In the genomic region with DNA sequence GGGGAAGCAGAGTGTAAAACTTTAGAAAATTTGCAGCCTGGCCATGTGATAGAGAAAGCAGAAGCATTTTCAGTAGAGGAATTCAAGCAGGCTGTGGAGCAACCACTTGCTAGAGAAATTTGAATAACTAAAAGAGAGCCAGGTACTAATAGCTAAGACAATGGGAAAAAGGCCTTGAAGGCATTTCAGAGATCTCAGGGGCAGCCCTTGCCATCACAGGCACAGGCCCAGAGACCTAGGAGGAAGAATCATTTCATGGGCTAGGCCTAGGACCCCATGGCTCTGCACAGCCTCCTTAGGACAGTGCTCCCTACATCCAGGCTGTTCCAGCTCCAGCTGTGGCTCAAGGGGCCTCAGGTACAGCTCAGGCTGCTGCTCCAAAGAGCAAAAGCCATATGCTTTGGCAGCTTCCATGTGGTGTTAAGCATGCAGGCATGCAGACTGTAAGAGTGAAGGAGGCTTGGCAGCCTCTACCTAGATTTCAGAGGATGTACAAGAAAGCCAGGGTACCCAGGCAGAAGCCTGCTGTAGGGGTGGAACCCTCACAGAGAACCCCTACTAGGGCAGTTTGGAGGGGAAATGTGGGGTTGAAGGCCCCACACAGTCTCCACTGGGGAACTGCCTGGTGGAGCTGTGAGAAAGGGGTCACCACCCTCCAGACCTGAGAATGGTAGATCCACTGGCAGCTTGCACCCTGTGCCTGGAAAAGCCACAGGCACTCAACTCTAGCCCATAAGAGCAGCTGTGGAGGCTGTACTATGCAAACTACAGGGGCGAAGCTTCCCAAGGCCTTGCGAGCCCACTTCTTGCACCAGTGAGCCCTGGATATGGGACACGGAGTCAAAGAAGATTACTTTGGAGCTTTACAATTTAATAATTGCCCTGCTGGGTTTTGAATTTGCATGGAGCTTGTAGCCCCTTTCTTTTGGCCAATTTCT, we compare ENCODE assay signal across 2 cellular contexts.
TF ChIP-seq lines count a peak whose summit lies in the region.

No MANE protein-coding gene starts in this region.

TF ChIP-seq in HepG2, 621 proteins besides CTCF, POLR2A, EP300 and RAD21:
- TF ChIP-seq ZNF138 (CRISPR knock-in tag; IDR thresholded peaks at IDR 0.05; ENCODE audit: low read depth): no peak
- TF ChIP-seq NFE2L2 (IDR thresholded peaks at IDR 0.05; ENCODE audit: low read length): no peak
- TF ChIP-seq ZNF839 (CRISPR knock-in tag; IDR thresholded peaks at IDR 0.05; ENCODE audit: borderline replicate concordance): no peak
- no peak for TF ChIP-seq ZNF616 (CRISPR knock-in tag; IDR thresholded peaks at IDR 0.05; ENCODE audit: low read depth)
- no peak for TF ChIP-seq PLRG1 (conservative IDR thresholded peaks at IDR 0.05)
- TF ChIP-seq ZNF563 (CRISPR knock-in tag; IDR thresholded peaks at IDR 0.05): no peak
- TF ChIP-seq PCBP2 (optimal IDR thresholded peaks at IDR 0.05; ENCODE audit: low read depth, low read length, poor library complexity, severe bottlenecking): no peak
- TF ChIP-seq ZNF296 (CRISPR knock-in tag; conservative IDR thresholded peaks at IDR 0.05): no peak
- TF ChIP-seq NCOA5 (CRISPR knock-in tag; IDR thresholded peaks at IDR 0.05): no peak
- TF ChIP-seq, protein P1, sequence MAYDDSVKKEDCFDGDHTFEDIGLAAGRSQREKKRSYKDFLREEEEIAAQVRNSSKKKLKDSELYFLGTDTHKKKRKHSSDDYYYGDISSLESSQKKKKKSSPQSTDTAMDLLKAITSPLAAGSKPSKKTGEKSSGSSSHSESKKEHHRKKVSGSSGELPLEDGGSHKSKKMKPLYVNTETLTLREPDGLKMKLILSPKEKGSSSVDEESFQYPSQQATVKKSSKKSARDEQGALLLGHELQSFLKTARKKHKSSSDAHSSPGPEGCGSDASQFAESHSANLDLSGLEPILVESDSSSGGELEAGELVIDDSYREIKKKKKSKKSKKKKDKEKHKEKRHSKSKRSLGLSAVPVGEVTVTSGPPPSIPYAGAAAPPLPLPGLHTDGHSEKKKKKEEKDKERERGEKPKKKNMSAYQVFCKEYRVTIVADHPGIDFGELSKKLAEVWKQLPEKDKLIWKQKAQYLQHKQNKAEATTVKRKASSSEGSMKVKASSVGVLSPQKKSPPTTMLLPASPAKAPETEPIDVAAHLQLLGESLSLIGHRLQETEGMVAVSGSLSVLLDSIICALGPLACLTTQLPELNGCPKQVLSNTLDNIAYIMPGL (CRISPR knock-in tag; IDR thresholded peaks at IDR 0.05; ENCODE audit: borderline replicate concordance in 1 of 2, low read depth in 1 of 2): no peak
- TF ChIP-seq FOXA1 (IDR thresholded peaks at IDR 0.05): no peak
- no peak for TF ChIP-seq FOXA1 (CRISPR knock-in tag; IDR thresholded peaks at IDR 0.05)
- TF ChIP-seq ELF4 (CRISPR knock-in tag; IDR thresholded peaks at IDR 0.05; ENCODE audit: borderline replicate concordance): no peak
- TF ChIP-seq, protein P2, sequence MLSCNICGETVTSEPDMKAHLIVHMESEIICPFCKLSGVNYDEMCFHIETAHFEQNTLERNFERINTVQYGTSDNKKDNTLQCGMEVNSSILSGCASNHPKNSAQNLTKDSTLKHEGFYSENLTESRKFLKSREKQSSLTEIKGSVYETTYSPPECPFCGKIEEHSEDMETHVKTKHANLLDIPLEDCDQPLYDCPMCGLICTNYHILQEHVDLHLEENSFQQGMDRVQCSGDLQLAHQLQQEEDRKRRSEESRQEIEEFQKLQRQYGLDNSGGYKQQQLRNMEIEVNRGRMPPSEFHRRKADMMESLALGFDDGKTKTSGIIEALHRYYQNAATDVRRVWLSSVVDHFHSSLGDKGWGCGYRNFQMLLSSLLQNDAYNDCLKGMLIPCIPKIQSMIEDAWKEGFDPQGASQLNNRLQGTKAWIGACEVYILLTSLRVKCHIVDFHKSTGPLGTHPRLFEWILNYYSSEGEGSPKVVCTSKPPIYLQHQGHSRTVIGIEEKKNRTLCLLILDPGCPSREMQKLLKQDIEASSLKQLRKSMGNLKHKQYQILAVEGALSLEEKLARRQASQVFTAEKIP (CRISPR knock-in tag; IDR thresholded peaks at IDR 0.05; ENCODE audit: borderline replicate concordance): no peak
- TF ChIP-seq, protein P3, sequence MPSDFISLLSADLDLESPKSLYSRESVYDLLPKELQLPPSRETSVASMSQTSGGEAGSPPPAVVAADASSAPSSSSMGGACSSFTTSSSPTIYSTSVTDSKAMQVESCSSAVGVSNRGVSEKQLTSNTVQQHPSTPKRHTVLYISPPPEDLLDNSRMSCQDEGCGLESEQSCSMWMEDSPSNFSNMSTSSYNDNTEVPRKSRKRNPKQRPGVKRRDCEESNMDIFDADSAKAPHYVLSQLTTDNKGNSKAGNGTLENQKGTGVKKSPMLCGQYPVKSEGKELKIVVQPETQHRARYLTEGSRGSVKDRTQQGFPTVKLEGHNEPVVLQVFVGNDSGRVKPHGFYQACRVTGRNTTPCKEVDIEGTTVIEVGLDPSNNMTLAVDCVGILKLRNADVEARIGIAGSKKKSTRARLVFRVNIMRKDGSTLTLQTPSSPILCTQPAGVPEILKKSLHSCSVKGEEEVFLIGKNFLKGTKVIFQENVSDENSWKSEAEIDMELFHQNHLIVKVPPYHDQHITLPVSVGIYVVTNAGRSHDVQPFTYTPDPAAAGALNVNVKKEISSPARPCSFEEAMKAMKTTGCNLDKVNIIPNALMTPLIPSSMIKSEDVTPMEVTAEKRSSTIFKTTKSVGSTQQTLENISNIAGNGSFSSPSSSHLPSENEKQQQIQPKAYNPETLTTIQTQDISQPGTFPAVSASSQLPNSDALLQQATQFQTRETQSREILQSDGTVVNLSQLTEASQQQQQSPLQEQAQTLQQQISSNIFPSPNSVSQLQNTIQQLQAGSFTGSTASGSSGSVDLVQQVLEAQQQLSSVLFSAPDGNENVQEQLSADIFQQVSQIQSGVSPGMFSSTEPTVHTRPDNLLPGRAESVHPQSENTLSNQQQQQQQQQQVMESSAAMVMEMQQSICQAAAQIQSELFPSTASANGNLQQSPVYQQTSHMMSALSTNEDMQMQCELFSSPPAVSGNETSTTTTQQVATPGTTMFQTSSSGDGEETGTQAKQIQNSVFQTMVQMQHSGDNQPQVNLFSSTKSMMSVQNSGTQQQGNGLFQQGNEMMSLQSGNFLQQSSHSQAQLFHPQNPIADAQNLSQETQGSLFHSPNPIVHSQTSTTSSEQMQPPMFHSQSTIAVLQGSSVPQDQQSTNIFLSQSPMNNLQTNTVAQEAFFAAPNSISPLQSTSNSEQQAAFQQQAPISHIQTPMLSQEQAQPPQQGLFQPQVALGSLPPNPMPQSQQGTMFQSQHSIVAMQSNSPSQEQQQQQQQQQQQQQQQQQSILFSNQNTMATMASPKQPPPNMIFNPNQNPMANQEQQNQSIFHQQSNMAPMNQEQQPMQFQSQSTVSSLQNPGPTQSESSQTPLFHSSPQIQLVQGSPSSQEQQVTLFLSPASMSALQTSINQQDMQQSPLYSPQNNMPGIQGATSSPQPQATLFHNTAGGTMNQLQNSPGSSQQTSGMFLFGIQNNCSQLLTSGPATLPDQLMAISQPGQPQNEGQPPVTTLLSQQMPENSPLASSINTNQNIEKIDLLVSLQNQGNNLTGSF (CRISPR knock-in tag; IDR thresholded peaks at IDR 0.05): no peak
- TF ChIP-seq FOXK2 (IDR thresholded peaks at IDR 0.05): no peak
- no peak for TF ChIP-seq ZNF670 (CRISPR knock-in tag; IDR thresholded peaks at IDR 0.05; ENCODE audit: borderline replicate concordance)
TF ChIP-seq in HepG2: peak in this region for 0.

TF ChIP-seq in GM12891, 5 proteins besides CTCF, POLR2A, EP300 and RAD21:
- no peak for TF ChIP-seq TAF1 (IDR thresholded peaks at IDR 0.05; ENCODE audit: low read depth, low read length)
- TF ChIP-seq SPI1 (IDR thresholded peaks at IDR 0.05; ENCODE audit: low read depth, low read length): no peak
- TF ChIP-seq POU2F2 (IDR thresholded peaks at IDR 0.05; ENCODE audit: low read depth, low read length): no peak
- TF ChIP-seq POLR2AphosphoS5 (IDR thresholded peaks at IDR 0.05; ENCODE audit: low read depth, low read length): no peak
- no peak for TF ChIP-seq PAX5 (IDR thresholded peaks at IDR 0.05; ENCODE audit: insufficient read depth, low read length, severe bottlenecking)
